In genomic region chr5:95821110-95822021, GRCh38 we compare ENCODE assay signal across 8 cellular contexts. TPM values are rescaled to one million over a fixed set of nuclear protein-coding genes. Genes with fewer than 3 reads are reported as not detected.
DNase-seq lines count a peak whose midpoint lies in the region; ATAC-seq and TF ChIP-seq lines count a peak whose summit lies in the region.

No MANE protein-coding gene starts in this region.

- H3K27me3 Mint-ChIP-seq in brain = peaks cover 7% of the 10 kb centered on the region

- no peaks in the 10 kb centered on the region for H3K27me3 ChIP-seq in mucosa of rectum (ENCODE audit: control insufficient read depth in 2 of 2, insufficient read depth in 2 of 2, low read length in 2 of 2)

- peaks cover 0 to under 1% of the 10 kb centered on the region in 2 donors for H3K36me3 ChIP-seq in mucosa of rectum (ENCODE audit: control insufficient read depth in 2 of 2, insufficient read depth in 2 of 2, low read length in 2 of 2)

- DNase-seq in Kasumi-1 (lab: John Stamatoyannopoulos, UW) (no peak), NCI-H774 (lab: John Stamatoyannopoulos, UW) (no peak)

- peak overlapping the region; percentile 77 to 92 for H3K9ac ChIP-seq in mucosa of rectum (ENCODE audit: low read depth in 1 of 2, low read length in 2 of 2)

- H3K27ac ChIP-seq in mucosa of rectum (ENCODE audit: low read depth in 2 of 2, low read length in 2 of 2) = peak overlapping the region; percentile 92

- peak overlapping the region; percentile 93 to 98 (median 95) for H3K4me3 Mint-ChIP-seq in brain

- H3K4me1 ChIP-seq in mucosa of rectum (ENCODE audit: control insufficient read depth in 2 of 2, insufficient read depth in 2 of 2, low read length in 2 of 2) = peaks cover 46 to 59% of the 10 kb centered on the region in 2 donors

- peak overlapping the region; percentile 88 to 100 for H3K4me3 ChIP-seq in mucosa of rectum (ENCODE audit: low read length in 2 of 2)

- H3K9me3 ChIP-seq in mucosa of rectum (ENCODE audit: control insufficient read depth in 2 of 2, low read length in 2 of 2) = no peaks in the 10 kb centered on the region

- no peaks in the 10 kb centered on the region for H3K9me3 Mint-ChIP-seq in brain

- peak; percentile 31 for ATAC-seq in GM18867 (IDR thresholded peaks at IDR 0.05; ENCODE audit: unreplicated experiment)
- ATAC-seq in HG03571 (IDR thresholded peaks at IDR 0.05; ENCODE audit: unreplicated experiment) = peak; percentile 25
- no peak for ATAC-seq in GM19324 (IDR thresholded peaks at IDR 0.05; ENCODE audit: low FRiP score, unreplicated experiment)
- no peak for ATAC-seq in HG03097 (IDR thresholded peaks at IDR 0.05; ENCODE audit: low FRiP score, unreplicated experiment)

- peaks cover 61% of the 10 kb centered on the region for H3K4me1 Mint-ChIP-seq in brain

- H3K27ac Mint-ChIP-seq in brain = peak overlapping the region; percentile 93 to 97 (median 96)

- peaks cover 2% of the 10 kb centered on the region for H3K36me3 Mint-ChIP-seq in brain

- TF ChIP-seq CTCF in brain (conservative IDR thresholded peaks at IDR 0.05) = no peak

RNA-seq across cellular contexts. Expression of gene GLRX, which starts 1.2 kb away (rescaled TPM):
- 12.5 TPM for polyA plus RNA-seq in brain (ENCODE audit: insufficient read depth, low read depth, low replicate concordance)

Comparison
In these comparisons a context has a peak if more than half of its experiments do, and no peak if none do; other contexts are left out.
1. ATAC-seq: peak in GM18867 (single experiment) and HG03571 (single experiment); none in GM19324 (single experiment) and HG03097 (single experiment).